Comparison of ENCODE assay signal across 33 cellular contexts in the genomic region with DNA sequence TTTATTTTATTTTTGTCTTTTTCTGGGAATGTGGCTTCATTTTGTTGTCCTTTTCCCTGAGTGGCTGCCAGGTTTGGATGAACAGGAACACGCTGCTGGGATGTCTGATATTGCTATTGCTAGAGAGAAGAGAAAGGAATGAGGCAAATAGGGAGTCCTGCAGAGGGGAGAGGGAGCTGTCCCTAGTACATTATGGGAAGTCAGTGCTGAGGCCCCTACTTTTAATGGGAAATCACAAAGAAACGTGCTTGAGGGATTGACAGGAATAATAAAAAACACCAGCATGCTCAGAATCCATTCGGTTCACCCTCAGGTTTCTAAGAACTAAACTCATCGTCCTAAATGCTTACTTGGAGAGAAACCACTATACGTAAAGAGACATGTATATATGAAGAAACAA.
"Had no signal": no experiment of that assay in that cellular context is flagged by ENCODE, and none has a peak within 500 bp of the region (broad histone marks: within the 10 kb centered on the region; RNA-seq: fewer than 3 reads in every experiment).

No MANE protein-coding gene starts in this region.

- H3K9me3 ChIP-seq: adrenal gland, body of pancreas, breast epithelium had no signal

- ATAC-seq: activated CD8-positive, alpha-beta T cell treated with anti-CD3 and anti-CD28 coated beads for 36 hours; activated naive CD4-positive, alpha-beta T cell treated with anti-CD3 and anti-CD28 coated beads, Interleukin-2, amount 50 U/mL, for 72 hours; activated T-cell treated with anti-CD3 and anti-CD28 coated beads, Interleukin-2, amount 50 U/mL, for 4 hours; activated T-cell treated with anti-CD3 and anti-CD28 coated beads, Interleukin-2, amount 50 U/mL, for 72 hours; activated T-helper 17 cell treated with anti-CD3 and anti-CD28 coated beads, Interleukin-2, amount 50 U/mL, for 72 hours; body of pancreas had no signal

- H3K4me1 ChIP-seq: adrenal gland, body of pancreas, breast epithelium had no signal

- H3K4me3 Mint-ChIP-seq: activated B cell treated with CpG ODN at 0.5 μM for 24 hours; activated CD4-positive, alpha-beta memory T cell treated with anti-CD3 and anti-CD28 coated beads for 36 hours; activated CD4-positive, alpha-beta T cell treated with anti-CD3 and anti-CD28 coated beads, Interleukin-2, amount 10 ng/mL, durations not matched to agents 24 days and 14 days; activated CD8-positive, alpha-beta T cell treated with anti-CD3 and anti-CD28 coated beads for 36 hours; activated naive CD4-positive, alpha-beta T cell treated with anti-CD3 and anti-CD28 coated beads for 36 hours; activated naive CD8-positive, alpha-beta T cell treated with anti-CD3 and anti-CD28 coated beads for 36 hours; activated T-cell treated with anti-CD3 and anti-CD28 coated beads, Interleukin-2, amount 50 U/mL, for 4 hours; activated T-cell treated with anti-CD3 and anti-CD28 coated beads, Interleukin-2, amount 50 U/mL, for 72 hours; activated T-helper 1 cell treated with anti-CD3 and anti-CD28 coated beads, Interleukin-12 subunit alpha, Interleukin-12 subunit beta, Interleukin-2, Interleukin-4 antibody, amounts not matched to agents 30 ng/mL and 10 ng/mL and 1 ng/mL, durations not matched to agents 14 hours and 24 hours and 36 hours; activated T-helper 17 cell treated with anti-CD3 and anti-CD28 coated beads, Interleukin-2, amount 50 U/mL, for 72 hours; T-helper 2 cell treated with Interferon-gamma antibody and Interleukin-4, amounts not matched to agents 5 μg/mL and 100 μg/mL, for 36 hours had no signal

- H3K9me3 Mint-ChIP-seq: activated B cell treated with CpG ODN at 0.5 μM for 24 hours; activated CD4-positive, alpha-beta memory T cell treated with anti-CD3 and anti-CD28 coated beads for 36 hours; activated CD4-positive, alpha-beta T cell treated with anti-CD3 and anti-CD28 coated beads, Interleukin-2, amount 10 ng/mL, durations not matched to agents 24 days and 14 days; activated CD8-positive, alpha-beta T cell treated with anti-CD3 and anti-CD28 coated beads for 36 hours; activated naive CD4-positive, alpha-beta T cell treated with anti-CD3 and anti-CD28 coated beads for 36 hours; activated naive CD8-positive, alpha-beta T cell treated with anti-CD3 and anti-CD28 coated beads for 36 hours; activated T-cell treated with anti-CD3 and anti-CD28 coated beads, Interleukin-2, amount 50 U/mL, for 4 hours; activated T-helper 1 cell treated with anti-CD3 and anti-CD28 coated beads, Interleukin-12 subunit alpha, Interleukin-12 subunit beta, Interleukin-2, Interleukin-4 antibody, amounts not matched to agents 30 ng/mL and 10 ng/mL and 1 ng/mL, durations not matched to agents 14 hours and 24 hours and 36 hours; activated T-helper 17 cell treated with anti-CD3 and anti-CD28 coated beads, Interleukin-2, amount 50 U/mL, for 72 hours; T-helper 2 cell treated with Interferon-gamma antibody and Interleukin-4, amounts not matched to agents 5 μg/mL and 100 μg/mL, for 36 hours had no signal

- H3K36me3 ChIP-seq: adrenal gland, brain microvascular endothelial cell, breast epithelium had no signal

- H3K4me3 ChIP-seq: adrenal gland, body of pancreas, breast epithelium had no signal

- H3K27ac ChIP-seq: adrenal gland, body of pancreas, brain microvascular endothelial cell, breast epithelium, VCaP had no signal

- H3K27ac Mint-ChIP-seq: activated B cell treated with CpG ODN at 0.5 μM for 24 hours; activated CD4-positive, alpha-beta memory T cell treated with anti-CD3 and anti-CD28 coated beads for 36 hours; activated CD4-positive, alpha-beta T cell treated with anti-CD3 and anti-CD28 coated beads, Interleukin-2, amount 10 ng/mL, durations not matched to agents 24 days and 14 days; activated CD8-positive, alpha-beta T cell treated with anti-CD3 and anti-CD28 coated beads for 36 hours; activated naive CD4-positive, alpha-beta T cell treated with anti-CD3 and anti-CD28 coated beads for 36 hours; activated naive CD4-positive, alpha-beta T cell treated with anti-CD3 and anti-CD28 coated beads, Interleukin-2, amount 50 U/mL, for 72 hours; activated naive CD8-positive, alpha-beta T cell treated with anti-CD3 and anti-CD28 coated beads for 36 hours; activated T-cell treated with anti-CD3 and anti-CD28 coated beads, Interleukin-2, amount 50 U/mL, for 72 hours; activated T-helper 1 cell treated with anti-CD3 and anti-CD28 coated beads, Interleukin-12 subunit alpha, Interleukin-12 subunit beta, Interleukin-2, Interleukin-4 antibody, amounts not matched to agents 30 ng/mL and 10 ng/mL and 1 ng/mL, durations not matched to agents 14 hours and 24 hours and 36 hours; activated T-helper 17 cell treated with anti-CD3 and anti-CD28 coated beads, Interleukin-2, amount 50 U/mL, for 72 hours; T-helper 2 cell treated with Interferon-gamma antibody and Interleukin-4, amounts not matched to agents 5 μg/mL and 100 μg/mL, for 36 hours had no signal

- H3K36me3 Mint-ChIP-seq: activated CD4-positive, alpha-beta memory T cell treated with anti-CD3 and anti-CD28 coated beads for 36 hours; activated naive CD4-positive, alpha-beta T cell treated with anti-CD3 and anti-CD28 coated beads, Interleukin-2, amount 50 U/mL, for 72 hours; activated naive CD8-positive, alpha-beta T cell treated with anti-CD3 and anti-CD28 coated beads for 36 hours had no signal

- H3K27me3 ChIP-seq: adrenal gland, body of pancreas, brain microvascular endothelial cell, breast epithelium had no signal

- H3K27me3 Mint-ChIP-seq: activated B cell treated with CpG ODN at 0.5 μM for 24 hours; activated T-helper 17 cell treated with anti-CD3 and anti-CD28 coated beads, Interleukin-2, amount 50 U/mL, for 72 hours had no signal

- H3K4me1 Mint-ChIP-seq: activated B cell treated with CpG ODN at 0.5 μM for 24 hours; activated CD4-positive, alpha-beta T cell treated with anti-CD3 and anti-CD28 coated beads, Interleukin-2, amount 10 ng/mL, durations not matched to agents 24 days and 14 days; activated naive CD8-positive, alpha-beta T cell treated with anti-CD3 and anti-CD28 coated beads for 36 hours; activated T-helper 17 cell treated with anti-CD3 and anti-CD28 coated beads, Interleukin-2, amount 50 U/mL, for 72 hours had no signal

- DNase-seq: activated B cell treated with CpG ODN at 0.5 μM for 24 hours; activated CD4-positive, alpha-beta memory T cell treated with anti-CD3 and anti-CD28 coated beads for 36 hours; activated CD4-positive, alpha-beta T cell treated with anti-CD3 and anti-CD28 coated beads for 4 hours; activated CD4-positive, alpha-beta T cell treated with anti-CD3 and anti-CD28 coated beads, Interleukin-2, amount 10 ng/mL, durations not matched to agents 24 days and 14 days; activated CD4-positive, alpha-beta T cell treated with anti-CD3 and anti-CD28 coated beads, Interleukin-2, amount 50 U/mL, for 1 hour; activated CD4-positive, alpha-beta T cell treated with anti-CD3 and anti-CD28 coated beads, Interleukin-2, amount 50 U/mL, for 4 hours; activated CD4-positive, CD25-positive, alpha-beta regulatory T cell treated with anti-CD3 and anti-CD28 coated beads, Interleukin-2, amount 50 U/mL, for 72 hours; activated CD8-positive, alpha-beta memory T cell treated with anti-CD3 and anti-CD28 coated beads, Interleukin-2, amount 50 U/mL, for 4 hours; activated CD8-positive, alpha-beta T cell treated with anti-CD3 and anti-CD28 coated beads for 36 hours; activated effector memory CD4-positive, alpha-beta T cell treated with anti-CD3 and anti-CD28 coated beads, Interleukin-2, amount 50 U/mL, for 16 hours; activated gamma-delta T cell treated with Interleukin-2 at 50 U/mL for 16 hours; activated naive CD4-positive, alpha-beta T cell; activated naive CD4-positive, alpha-beta T cell treated with anti-CD3 and anti-CD28 coated beads for 36 hours; activated naive CD4-positive, alpha-beta T cell treated with anti-CD3 and anti-CD28 coated beads, Interleukin-2, amount 50 U/mL, for 16 hours; activated naive CD8-positive, alpha-beta T cell treated with anti-CD3 and anti-CD28 coated beads for 36 hours; activated T-cell treated with anti-CD3 and anti-CD28 coated beads for 4 hours; activated T-cell treated with anti-CD3 and anti-CD28 coated beads, Interleukin-2, amount 50 U/mL, for 1 hour; activated T-cell treated with anti-CD3 and anti-CD28 coated beads, Interleukin-2, amount 50 U/mL, for 4 hours; activated T-cell treated with anti-CD3 and anti-CD28 coated beads, Interleukin-2, amount 50 U/mL, for 72 hours; adrenal gland; amniotic stem cell; aorta; body of pancreas; brain microvascular endothelial cell; central memory CD4-positive, alpha-beta T cell; T-helper 2 cell; T-helper 9 cell had no signal
